27 cellular contexts compared by ENCODE assay signal in the genomic region with DNA sequence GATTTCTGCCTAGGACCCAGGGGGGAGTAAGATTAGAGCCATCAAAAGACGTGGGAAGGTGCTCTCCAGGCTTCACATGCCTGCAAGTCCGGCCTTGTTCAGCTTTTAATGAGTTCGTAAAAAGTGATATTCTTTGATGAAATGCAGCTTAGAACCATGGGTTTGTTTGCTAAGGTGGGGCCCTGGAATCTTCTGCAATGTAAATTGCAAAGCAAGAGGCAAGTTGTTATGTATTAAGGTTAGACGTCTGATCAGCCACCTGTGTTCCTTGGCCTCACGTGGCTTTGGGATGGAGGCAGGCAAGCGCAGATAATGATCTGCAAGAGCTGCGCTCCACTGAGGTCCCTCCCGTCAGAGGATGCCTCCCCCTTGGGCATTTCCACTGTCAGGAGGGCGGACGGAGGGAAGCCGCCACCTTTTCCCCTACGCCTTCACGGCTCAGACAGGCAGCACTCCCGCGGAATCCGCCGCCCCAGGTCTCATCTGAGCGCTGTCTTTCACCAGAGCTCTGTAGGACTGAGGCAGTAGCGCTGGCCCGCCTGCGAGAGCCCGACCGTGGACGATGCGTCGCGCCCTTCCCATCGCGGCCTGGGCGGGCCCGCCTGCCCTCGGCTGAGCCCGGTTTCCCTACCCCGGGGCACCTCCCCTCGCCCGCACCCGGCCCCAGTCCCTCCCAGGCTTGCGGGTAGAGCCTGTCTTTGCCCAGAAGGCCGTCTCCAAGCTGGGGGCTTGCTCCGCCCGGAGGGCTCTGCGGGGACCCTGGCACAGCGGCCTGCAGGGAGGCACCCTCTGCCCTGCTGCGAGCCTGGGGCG.
DNase-seq lines count a peak whose midpoint lies in the region; ATAC-seq, FAIRE-seq and TF ChIP-seq lines count a peak whose summit lies in the region.
"Had no signal": no experiment of that assay in that cellular context is flagged by ENCODE, and none has a peak within 500 bp of the region (broad histone marks: within the 10 kb centered on the region; RNA-seq: fewer than 3 reads in every experiment).

No MANE protein-coding gene starts in this region.

- POLR2A ChIA-PET in naive thymus-derived CD8-positive, alpha-beta T cell (lab: Charles Lee): no interaction called here

- H2BK5ac ChIP-seq in neuronal stem cell (ENCODE audit: low read length): no peak overlapping the region

- peaks cover 5% of the 10 kb centered on the region; the same call in 1 of the 2 replicates for H3K27me3 ChIP-seq in H7 (ENCODE audit: control insufficient read depth, insufficient read depth, low read length)
- H3K27me3 ChIP-seq in bronchial epithelial cell (ENCODE audit: control insufficient read depth, insufficient read depth, low read length): no peaks in the 10 kb centered on the region
- H3K27me3 ChIP-seq in iPS-20b (ENCODE audit: insufficient read depth, low read length): peaks cover 19% of the 10 kb centered on the region; the same call in 1 of the 2 replicates
- peaks cover 0 to 12% (median 5%) of the 10 kb centered on the region in 3 experiments for H3K27me3 ChIP-seq in neuronal stem cell (ENCODE audit: control insufficient read depth in 3 of 3, insufficient read depth in 3 of 3, low read depth in 1 of 3, low read length in 3 of 3)
- H3K27me3 ChIP-seq: esophagus muscularis mucosa had no signal

- DNase-seq in H7: peak; percentile 84
- DNase-seq in bronchial epithelial cell (ENCODE audit: low read depth): peak; percentile 39
- no peak for DNase-seq in neuronal stem cell (ENCODE audit: low spot score)
- no peak for DNase-seq in naive thymus-derived CD8-positive, alpha-beta T cell
- no peak for DNase-seq in germinal center (ENCODE audit: low spot score)
- no peak for DNase-seq in substantia nigra (lab: John Stamatoyannopoulos, UW)
- DNase-seq: activated CD4-positive, alpha-beta memory T cell treated with anti-CD3 and anti-CD28 coated beads, Interleukin-2, amount 10 ng/mL, durations not matched to agents 7 days and 5 days; activated naive CD8-positive, alpha-beta T cell treated with anti-CD3 and anti-CD28 coated beads, Interleukin-2, amount 10 ng/mL, durations not matched to agents 7 days and 5 days; activated T-cell treated with anti-CD3 and anti-CD28 coated beads, Interleukin-2, amount 50 U/mL, for 72 hours; brain microvascular endothelial cell; DMS79; mesenchymal stem cell; NCI-H1048; NCI-H2029 treated with DMSO at 0.1 percent for 48 hours; NCI-H446 treated with DMSO at 0.1 percent for 48 hours; sigmoid colon; stimulated activated CD4-positive, alpha-beta T cell treated with anti-CD3 and anti-CD28 coated beads, Interleukin-2, amount 100 ng/mL, for 24 hours; stimulated activated naive CD8-positive, alpha-beta T cell treated with anti-CD3 and anti-CD28 coated beads, Interleukin-15, amount 100 ng/mL, for 72 hours had no signal

- H3K79me1 ChIP-seq in neuronal stem cell (ENCODE audit: low read depth, low read length): peaks cover 1% of the 10 kb centered on the region

- H2AK5ac ChIP-seq in neuronal stem cell (ENCODE audit: low read depth, low read length): peak overlapping the region; percentile 62

- peak overlapping the region; percentile 11 for H3K18ac ChIP-seq in neuronal stem cell (ENCODE audit: low read length)

- peaks cover 0 to 10% (median 0%) of the 10 kb centered on the region in 3 donors for H3K36me3 Mint-ChIP-seq in naive thymus-derived CD8-positive, alpha-beta T cell

- H3K9me3 ChIP-seq in iPS-20b (ENCODE audit: insufficient read depth, low read depth, low read length): no peaks in the 10 kb centered on the region
- no peaks in the 10 kb centered on the region for H3K9me3 ChIP-seq in neuronal stem cell (replicated peaks in 1 of 2; ENCODE audit: control insufficient read depth in 2 of 2, insufficient read depth in 1 of 2, low read depth in 1 of 2, low read length in 2 of 2)
- H3K9me3 ChIP-seq: esophagus muscularis mucosa, sigmoid colon had no signal

- H3K36me3 ChIP-seq in H7 (replicated peaks; ENCODE audit: control insufficient read depth, insufficient read depth, low read length): no peaks in the 10 kb centered on the region
- H3K36me3 ChIP-seq in bronchial epithelial cell (ENCODE audit: control insufficient read depth, insufficient read depth, low read length): no peaks in the 10 kb centered on the region
- no peaks in the 10 kb centered on the region for H3K36me3 ChIP-seq in iPS-20b (ENCODE audit: insufficient read depth, low read depth, low read length)
- no peaks in the 10 kb centered on the region for H3K36me3 ChIP-seq in neuronal stem cell (replicated peaks in 1 of 2; ENCODE audit: control insufficient read depth in 2 of 2, insufficient read depth in 2 of 2, low read length in 2 of 2)
- H3K36me3 ChIP-seq: brain microvascular endothelial cell, sigmoid colon had no signal

- H3K4me3 ChIP-seq in H7 (ENCODE audit: insufficient read depth, low read depth, low read length) (no peak overlapping the region; the same call in 1 of the 2 replicates), bronchial epithelial cell (ENCODE audit: low read depth, low read length) (no peak overlapping the region), iPS-20b (ENCODE audit: low read length) (peak overlapping the region; percentile 15; the same call in 1 of the 2 replicates), neuronal stem cell (ENCODE audit: low read length in 2 of 2) (no peak overlapping the region)
- H3K4me3 ChIP-seq: esophagus muscularis mucosa, sigmoid colon had no signal

- ATAC-seq in naive thymus-derived CD8-positive, alpha-beta T cell: no peak
- ATAC-seq in GM18873 (IDR thresholded peaks at IDR 0.05; ENCODE audit: low FRiP score, unreplicated experiment): no peak
- ATAC-seq: activated T-cell treated with anti-CD3 and anti-CD28 coated beads, Interleukin-2, amount 50 U/mL, for 72 hours; stimulated activated naive CD8-positive, alpha-beta T cell treated with anti-CD3 and anti-CD28 coated beads, Interleukin-15, amount 100 ng/mL, for 72 hours had no signal

- WGBS in neuronal stem cell (ENCODE audit: extremely low coverage in 2 of 2, insufficient read length in 2 of 2, insufficient replicate concordance in 1 of 2), 2 donors: no CpG with 5 or more reads among the region's 45 CpGs

- H3K4me1 ChIP-seq in iPS-20b (ENCODE audit: insufficient read depth, low read length): peaks cover 27% of the 10 kb centered on the region
- no peaks in the 10 kb centered on the region for H3K4me1 ChIP-seq in neuronal stem cell (ENCODE audit: control insufficient read depth in 2 of 2, insufficient read depth in 1 of 2, low read depth in 1 of 2, low read length in 2 of 2)

- no peak overlapping the region for H2AFZ ChIP-seq in neuronal stem cell (ENCODE audit: low read length)

- no peak overlapping the region for H3K4me3 Mint-ChIP-seq in naive thymus-derived CD8-positive, alpha-beta T cell
- H3K4me3 Mint-ChIP-seq: activated CD4-positive, alpha-beta memory T cell treated with anti-CD3 and anti-CD28 coated beads, Interleukin-2, amount 10 ng/mL, durations not matched to agents 7 days and 5 days; activated naive CD8-positive, alpha-beta T cell treated with anti-CD3 and anti-CD28 coated beads, Interleukin-2, amount 10 ng/mL, durations not matched to agents 7 days and 5 days; activated T-cell treated with anti-CD3 and anti-CD28 coated beads, Interleukin-2, amount 50 U/mL, for 72 hours; CD14-positive monocyte; dendritic cell treated with granulocyte-macrophage colony-stimulating factor and Interleukin-4, amounts not matched to agents 40 ng/mL and 50 ng/mL, for 4 days; neural crest cell; stimulated activated naive CD8-positive, alpha-beta T cell treated with anti-CD3 and anti-CD28 coated beads, Interleukin-15, amount 100 ng/mL, for 72 hours had no signal

- H3K9ac ChIP-seq in iPS-20b (ENCODE audit: low read depth, low read length) (no peak overlapping the region; the same call in 1 of the 2 replicates), neuronal stem cell (ENCODE audit: low read depth, low read length, poor library complexity) (no peak overlapping the region)
- H3K9ac ChIP-seq: KMS-11 had no signal

- H3K9me3 Mint-ChIP-seq in naive thymus-derived CD8-positive, alpha-beta T cell: no peaks in the 10 kb centered on the region

- no peak overlapping the region for H3K14ac ChIP-seq in neuronal stem cell (ENCODE audit: low read length)

- peak overlapping the region in 3 of 10 donors; percentile 27 to 66 (median 29) for H3K27ac Mint-ChIP-seq in naive thymus-derived CD8-positive, alpha-beta T cell
- H3K27ac Mint-ChIP-seq: activated CD4-positive, alpha-beta memory T cell treated with anti-CD3 and anti-CD28 coated beads, Interleukin-2, amount 10 ng/mL, durations not matched to agents 7 days and 5 days; activated naive CD8-positive, alpha-beta T cell treated with anti-CD3 and anti-CD28 coated beads, Interleukin-2, amount 10 ng/mL, durations not matched to agents 7 days and 5 days; activated T-cell treated with anti-CD3 and anti-CD28 coated beads, Interleukin-2, amount 50 U/mL, for 72 hours; CD14-positive monocyte; dendritic cell treated with granulocyte-macrophage colony-stimulating factor and Interleukin-4, amounts not matched to agents 40 ng/mL and 50 ng/mL, for 4 days; stimulated activated naive CD8-positive, alpha-beta T cell treated with anti-CD3 and anti-CD28 coated beads, Interleukin-15, amount 100 ng/mL, for 72 hours had no signal

- no peak overlapping the region for H2BK120ac ChIP-seq in neuronal stem cell (ENCODE audit: low read depth, low read length)

- no peak overlapping the region for H4K91ac ChIP-seq in neuronal stem cell (ENCODE audit: low read depth, low read length, poor library complexity)

- no peak overlapping the region for H3K27ac ChIP-seq in iPS-20b (ENCODE audit: low read length)
- H3K27ac ChIP-seq in neuronal stem cell (replicated peaks; ENCODE audit: low read length): no peak overlapping the region
- H3K27ac ChIP-seq in substantia nigra (ENCODE audit: low read depth, low read length, poor library complexity, severe bottlenecking): no peak overlapping the region
- H3K27ac ChIP-seq: brain microvascular endothelial cell, esophagus muscularis mucosa, HL-60, KMS-11, sigmoid colon, VCaP had no signal

- H3K4ac ChIP-seq in neuronal stem cell (ENCODE audit: low read length): peak overlapping the region; percentile 26

- H3K23ac ChIP-seq in neuronal stem cell (ENCODE audit: low read depth, low read length, poor library complexity): no peak overlapping the region

- H2BK15ac ChIP-seq in neuronal stem cell (ENCODE audit: low read length): no peak overlapping the region

- H3K4me2 ChIP-seq in neuronal stem cell (ENCODE audit: insufficient read depth, low read length, poor library complexity, severe bottlenecking): no peak overlapping the region
- H3K4me2 ChIP-seq: KMS-11 had no signal

- H3K4me1 Mint-ChIP-seq in naive thymus-derived CD8-positive, alpha-beta T cell: peaks cover 23 to 33% (median 31%) of the 10 kb centered on the region in 4 donors

- H3K27me3 Mint-ChIP-seq in naive thymus-derived CD8-positive, alpha-beta T cell: no peaks in the 10 kb centered on the region
- H3K27me3 Mint-ChIP-seq: activated CD4-positive, alpha-beta memory T cell treated with anti-CD3 and anti-CD28 coated beads, Interleukin-2, amount 10 ng/mL, durations not matched to agents 7 days and 5 days; activated naive CD8-positive, alpha-beta T cell treated with anti-CD3 and anti-CD28 coated beads, Interleukin-2, amount 10 ng/mL, durations not matched to agents 7 days and 5 days; stimulated activated naive CD8-positive, alpha-beta T cell treated with anti-CD3 and anti-CD28 coated beads, Interleukin-15, amount 100 ng/mL, for 72 hours had no signal

- no peak overlapping the region for H4K8ac ChIP-seq in neuronal stem cell (ENCODE audit: low read depth, low read length)

- TF ChIP-seq CTCF in bronchial epithelial cell (IDR thresholded peaks at IDR 0.05; ENCODE audit: insufficient read depth, low read length, severe bottlenecking): no peak

- no peak for FAIRE-seq in bronchial epithelial cell (lab: Jason Lieb, UNC)

- H2BK12ac ChIP-seq in neuronal stem cell (ENCODE audit: low read length): no peak overlapping the region

Comparison
In these comparisons a context has a peak if more than half of its experiments do, and no peak if none do; other contexts are left out.
1. DNase-seq: peak in H7 (single experiment) and bronchial epithelial cell (single experiment); none in neuronal stem cell (single experiment), naive thymus-derived CD8-positive, alpha-beta T cell (0 of 10), germinal center (single experiment) and substantia nigra (0 of 49).